ENCODE assay signal across 14 cellular contexts in the genomic region with DNA sequence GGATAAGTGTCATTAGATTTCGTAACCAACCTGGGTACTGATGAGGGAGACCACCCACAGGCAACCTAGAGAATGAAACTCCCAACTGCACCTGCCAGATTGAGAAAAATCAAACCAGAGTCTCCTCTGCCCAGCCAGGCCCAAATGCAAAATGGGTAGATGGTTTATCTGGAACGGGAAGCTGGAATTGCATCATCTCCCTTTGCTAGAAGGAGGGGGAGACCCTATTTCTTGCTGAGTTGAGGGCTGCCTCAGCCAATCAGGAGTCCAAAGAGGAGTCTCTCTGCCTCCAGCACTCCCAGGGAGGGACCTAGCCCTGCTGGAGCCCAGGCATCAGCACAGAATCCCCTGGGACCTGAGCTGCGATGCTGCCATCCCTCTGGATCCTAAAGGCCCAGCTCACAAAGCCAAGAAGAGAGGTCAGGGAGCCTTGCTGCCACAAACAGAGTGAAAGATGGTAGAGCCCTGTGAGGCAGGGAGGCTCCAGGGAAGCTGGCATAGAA. TPM values are rescaled to one million over a fixed set of nuclear protein-coding genes. Genes with fewer than 3 reads are reported as not detected.
DNase-seq lines count a peak whose midpoint lies in the region; ATAC-seq, FAIRE-seq and TF ChIP-seq lines count a peak whose summit lies in the region.
"Had no signal": no experiment of that assay in that cellular context is flagged by ENCODE, and none has a peak within 500 bp of the region (broad histone marks: within the 10 kb centered on the region; RNA-seq: fewer than 3 reads in every experiment).

No MANE protein-coding gene starts in this region.

- H3K4me1 ChIP-seq in aorta (ENCODE audit: control insufficient read depth in 1 of 2, insufficient read depth in 2 of 2, low read length in 2 of 2), result no peaks in the 10 kb centered on the region

- H3K27ac ChIP-seq in aorta (ENCODE audit: low read depth in 1 of 2, low read length in 2 of 2), result no peak overlapping the region
- H3K27ac ChIP-seq: WERI-Rb-1 had no signal

- no peaks in the 10 kb centered on the region for H3K27me3 Mint-ChIP-seq in stimulated activated naive CD8-positive, alpha-beta T cell treated with anti-CD3 and anti-CD28 coated beads, Interleukin-15, Interleukin-2, amounts not matched to agents 100 ng/mL and 50 ng/mL, for 24 hours
- H3K27me3 Mint-ChIP-seq in stimulated activated naive CD8-positive, alpha-beta T cell treated with anti-CD3 and anti-CD28 coated beads, Interleukin-15, amount 100 ng/mL, for 72 hours, result no peaks in the 10 kb centered on the region
- H3K27me3 Mint-ChIP-seq: activated naive CD4-positive, alpha-beta T cell treated with anti-CD3 and anti-CD28 coated beads, Interleukin-2, amount 50 U/mL, for 24 hours; naive B cell had no signal

- H3K36me3 Mint-ChIP-seq in stimulated activated naive CD8-positive, alpha-beta T cell treated with anti-CD3 and anti-CD28 coated beads, Interleukin-15, Interleukin-2, amounts not matched to agents 100 ng/mL and 50 ng/mL, for 24 hours (ENCODE audit: low read depth), result peaks cover 54% of the 10 kb centered on the region

- H3K27me3 ChIP-seq in aorta (ENCODE audit: control insufficient read depth in 1 of 2, insufficient read depth in 2 of 2, low read length in 1 of 2), result no peaks in the 10 kb centered on the region

- intact Hi-C loops in aorta (cut with DNase I), result no loop called here

- no peaks in the 10 kb centered on the region for H3K9me3 ChIP-seq in aorta (ENCODE audit: control insufficient read depth, low read length)

- H3K4me3 Mint-ChIP-seq in stimulated activated naive CD8-positive, alpha-beta T cell treated with anti-CD3 and anti-CD28 coated beads, Interleukin-15, Interleukin-2, amounts not matched to agents 100 ng/mL and 50 ng/mL, for 24 hours, result no peak overlapping the region
- H3K4me3 Mint-ChIP-seq in stimulated activated naive CD8-positive, alpha-beta T cell treated with anti-CD3 and anti-CD28 coated beads, Interleukin-15, amount 100 ng/mL, for 72 hours, result no peak overlapping the region
- H3K4me3 Mint-ChIP-seq: activated naive CD4-positive, alpha-beta T cell treated with anti-CD3 and anti-CD28 coated beads, Interleukin-2, amount 50 U/mL, for 24 hours had no signal

- WGBS in aorta, 2 donors, result 45% methylated on average over 3 of the region's 3 CpGs

- no peaks in the 10 kb centered on the region for H3K9me3 Mint-ChIP-seq in stimulated activated naive CD8-positive, alpha-beta T cell treated with anti-CD3 and anti-CD28 coated beads, Interleukin-15, Interleukin-2, amounts not matched to agents 100 ng/mL and 50 ng/mL, for 24 hours
- no peaks in the 10 kb centered on the region for H3K9me3 Mint-ChIP-seq in stimulated activated naive CD8-positive, alpha-beta T cell treated with anti-CD3 and anti-CD28 coated beads, Interleukin-15, amount 100 ng/mL, for 72 hours
- H3K9me3 Mint-ChIP-seq: activated naive CD4-positive, alpha-beta T cell treated with anti-CD3 and anti-CD28 coated beads, Interleukin-2, amount 50 U/mL, for 24 hours; naive B cell had no signal

- FAIRE-seq in RCC 7860 (lab: Jason Lieb, UNC), result no peak
- FAIRE-seq: D721Med, endometrium had no signal

- no peak for DNase-seq in stimulated activated naive CD8-positive, alpha-beta T cell treated with anti-CD3 and anti-CD28 coated beads, Interleukin-15, amount 100 ng/mL, for 72 hours
- DNase-seq in NCI-H2171 treated with DMSO at 0.1 percent for 48 hours (lab: John Stamatoyannopoulos, UW) (peak; percentile 44), choroid plexus epithelial cell (ENCODE audit: low read depth) (peak; percentile 65), aorta (no peak), RCC 7860 (ENCODE audit: low spot score) (no peak), kidney tubule cell (ENCODE audit: low spot score) (no peak)
- DNase-seq: naive B cell; stimulated activated CD4-positive, alpha-beta T cell treated with anti-CD3 and anti-CD28 coated beads, Interleukin-12 subunit alpha, Interleukin-12 subunit beta, amount 100 ng/mL, for 4 hours had no signal

- no peak for TF ChIP-seq CTCF in choroid plexus epithelial cell (conservative IDR thresholded peaks at IDR 0.05; ENCODE audit: low read depth, low read length)

- H3K36me3 ChIP-seq in aorta (ENCODE audit: control insufficient read depth in 1 of 2, insufficient read depth in 2 of 2, low read length in 1 of 2), result peaks cover 3 to 9% of the 10 kb centered on the region in 2 donors

- peak overlapping the region; percentile 8 for H3K27ac Mint-ChIP-seq in stimulated activated naive CD8-positive, alpha-beta T cell treated with anti-CD3 and anti-CD28 coated beads, Interleukin-15, Interleukin-2, amounts not matched to agents 100 ng/mL and 50 ng/mL, for 24 hours
- peak overlapping the region in 1 of 2 donors; percentile 12 for H3K27ac Mint-ChIP-seq in stimulated activated naive CD8-positive, alpha-beta T cell treated with anti-CD3 and anti-CD28 coated beads, Interleukin-15, amount 100 ng/mL, for 72 hours
- H3K27ac Mint-ChIP-seq: activated naive CD4-positive, alpha-beta T cell treated with anti-CD3 and anti-CD28 coated beads, Interleukin-2, amount 50 U/mL, for 24 hours had no signal

- ATAC-seq in stimulated activated naive CD8-positive, alpha-beta T cell treated with anti-CD3 and anti-CD28 coated beads, Interleukin-15, amount 100 ng/mL, for 72 hours, result no peak
- ATAC-seq in aorta (ENCODE audit: low FRiP score), result peak; percentile 49
- ATAC-seq in HG03135 (IDR thresholded peaks at IDR 0.05; ENCODE audit: unreplicated experiment), result no peak

- H3K4me3 ChIP-seq in choroid plexus epithelial cell (ENCODE audit: low read depth, low read length) (no peak overlapping the region), aorta (ENCODE audit: low read length in 2 of 2) (no peak overlapping the region)

- peaks cover 43% of the 10 kb centered on the region for H3K4me1 Mint-ChIP-seq in stimulated activated naive CD8-positive, alpha-beta T cell treated with anti-CD3 and anti-CD28 coated beads, Interleukin-15, Interleukin-2, amounts not matched to agents 100 ng/mL and 50 ng/mL, for 24 hours (ENCODE audit: low read depth)
- H3K4me1 Mint-ChIP-seq in stimulated activated naive CD8-positive, alpha-beta T cell treated with anti-CD3 and anti-CD28 coated beads, Interleukin-15, amount 100 ng/mL, for 72 hours, result peaks cover 47% of the 10 kb centered on the region
- H3K4me1 Mint-ChIP-seq: naive B cell had no signal

RNA-seq across cellular contexts. Expression of a gene that starts 8.1 kb away (rescaled TPM):
- total RNA-seq in aorta, result 10 to 100 TPM; 21.1 to 29.1 TPM
- 10 to 100 TPM; 27.3 to 29.2 TPM for polyA plus RNA-seq in aorta

RNA-seq across cellular contexts. Expression of a gene that starts 16.9 kb away (rescaled TPM):
- 1 to 10 TPM; 4.5 to 7.7 TPM for total RNA-seq in aorta
- polyA plus RNA-seq in aorta, result 10 to 100 TPM; 21.0 to 48.2 TPM

RNA-seq across cellular contexts. Expression of a gene that starts 22.8 kb away (rescaled TPM):
- total RNA-seq in aorta, result under 1 TPM; 0.19 to 0.87 TPM
- polyA plus RNA-seq in aorta, result under 1 TPM in 1 of 2 donors, not detected in 1; 0.97 TPM

RNA-seq across cellular contexts. Expression of a gene that starts 52.0 kb away (rescaled TPM):
- total RNA-seq in aorta, result under 1 TPM; 0.42 to 0.87 TPM
- under 1 TPM; 0.33 to 0.50 TPM for polyA plus RNA-seq in aorta

RNA-seq across cellular contexts. Expression of a gene that starts 59.9 kb away (rescaled TPM):
- 10 to 100 TPM in 1 of 2 donors, 1 to 10 TPM in 1; 9.3 to 17.4 TPM for total RNA-seq in aorta
- 10 to 100 TPM; 14.5 to 48.0 TPM for polyA plus RNA-seq in aorta

Comparison
In these comparisons a context has a peak if more than half of its experiments do, and no peak if none do; other contexts are left out.
1. DNase-seq: peak in NCI-H2171 treated with DMSO at 0.1 percent for 48 hours (single experiment) and choroid plexus epithelial cell (single experiment); none in stimulated activated naive CD8-positive, alpha-beta T cell treated with anti-CD3 and anti-CD28 coated beads, Interleukin-15, amount 100 ng/mL, for 72 hours (0 of 2), aorta (0 of 2), RCC 7860 (single experiment) and kidney tubule cell (single experiment).